Comparison of ENCODE assay signal across 9 cellular contexts in the genomic region with DNA sequence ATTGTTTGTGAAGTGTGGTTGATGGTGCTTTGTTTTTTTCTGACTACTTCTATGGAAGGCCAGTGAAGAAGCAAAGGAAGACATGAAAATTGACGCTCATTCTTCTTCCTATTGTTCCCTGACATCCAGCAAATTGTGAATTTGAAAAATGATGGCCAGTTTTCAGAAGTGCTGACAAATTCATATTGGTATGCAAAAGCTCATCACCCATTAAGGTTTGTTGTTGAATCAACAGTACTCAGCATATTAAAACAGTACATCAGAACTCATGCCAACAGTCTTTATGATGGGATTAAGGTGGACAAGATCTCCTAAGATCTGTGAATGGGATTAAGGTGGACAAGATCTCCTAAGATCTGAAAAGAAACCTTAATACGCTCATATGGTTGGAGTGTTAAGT. TPM values are rescaled to one million over a fixed set of nuclear protein-coding genes. Genes with fewer than 3 reads are reported as not detected.
DNase-seq lines count a peak whose midpoint lies in the region; ATAC-seq and TF ChIP-seq lines count a peak whose summit lies in the region.
"Had no signal": no experiment of that assay in that cellular context is flagged by ENCODE, and none has a peak within 500 bp of the region (broad histone marks: within the 10 kb centered on the region; RNA-seq: fewer than 3 reads in every experiment).

No MANE protein-coding gene starts in this region.

- H3K36me3 ChIP-seq in H7 (replicated peaks; ENCODE audit: control insufficient read depth, insufficient read depth, low read length) (peaks cover 5% of the 10 kb centered on the region), PC-3 (ENCODE audit: low read depth, low read length) (peaks cover 4% of the 10 kb centered on the region; the same call in 1 of the 2 replicates), rectal smooth muscle tissue (ENCODE audit: control insufficient read depth, insufficient read depth, low read length) (no peaks in the 10 kb centered on the region)

- no peaks in the 10 kb centered on the region for H3K9me3 ChIP-seq in PC-3 (ENCODE audit: low read length)

- H3K4me3 ChIP-seq in H7 (ENCODE audit: insufficient read depth, low read depth, low read length) (peak overlapping the region; percentile 95; the same call in 1 of the 2 replicates), PC-3 (ENCODE audit: low read length) (peak overlapping the region; percentile 98), rectal smooth muscle tissue (ENCODE audit: low read length) (peak overlapping the region; percentile 93)

- peaks cover 11% of the 10 kb centered on the region for H3K4me1 ChIP-seq in PC-3 (ENCODE audit: insufficient read depth, low read length)
- peaks cover 6% of the 10 kb centered on the region for H3K4me1 ChIP-seq in rectal smooth muscle tissue (ENCODE audit: control insufficient read depth, insufficient read depth, low read length)

- intact Hi-C loops in PC-3 (cut with micrococcal nuclease), result loop anchor here (2.0 kb wide), 1 partner anchor 57 kb away; a partner anchor contains a TSS

- ATAC-seq in PC-3, result no peak
- no peak for ATAC-seq in HG02642 (IDR thresholded peaks at IDR 0.05; ENCODE audit: poor library complexity, unreplicated experiment)

- H2AFZ ChIP-seq in PC-3 (ENCODE audit: low read length), result no peak overlapping the region

- DNase-seq in H7, result no peak
- no peak for DNase-seq in PC-3
- no peak for DNase-seq in epithelial cell of prostate (ENCODE audit: low read depth, low spot score)
- no peak for DNase-seq in SW480 (ENCODE audit: low spot score)
- DNase-seq in globus pallidus (ENCODE audit: low spot score), result no peak
- DNase-seq in activated CD4-positive, alpha-beta T cell treated with anti-CD3 and anti-CD28 coated beads for 4 hours, result no peak
- DNase-seq: MV-4-11 had no signal

- H3K9ac ChIP-seq in PC-3 (ENCODE audit: low read length) (peak overlapping the region; percentile 99), rectal smooth muscle tissue (ENCODE audit: low read length) (no peak overlapping the region)

- POLR2A ChIA-PET in PC-3 (lab: Charles Lee; ENCODE audit: unreplicated experiment), result interaction anchor here (0.6 to 0.7 kb wide), 2 partner anchors 84 to 1198 kb away, joined by 3 read pairs; no protein-coding TSS in a partner anchor

- H3K4me2 ChIP-seq in PC-3 (ENCODE audit: low read length), result peak overlapping the region; percentile 100

- BruUV-seq in PC-3 (replicated peaks; lab: Mats Ljungman, UMichigan), result no TSS peak

- H3K27ac ChIP-seq in PC-3 (ENCODE audit: low read length) (no peak overlapping the region), epithelial cell of prostate (peak overlapping the region; percentile 78), rectal smooth muscle tissue (ENCODE audit: low read depth, low read length) (no peak overlapping the region)

- peaks cover 7% of the 10 kb centered on the region for H3F3A ChIP-seq in PC-3 (ENCODE audit: low read length, unreplicated experiment)

- peaks cover 49% of the 10 kb centered on the region for H3K79me2 ChIP-seq in PC-3 (ENCODE audit: low read length)

- H4K20me1 ChIP-seq in PC-3 (ENCODE audit: low read length), result no peaks in the 10 kb centered on the region

- CTCF ChIA-PET in PC-3 (lab: Charles Lee), result no interaction called here

- no peaks in the 10 kb centered on the region for H3K9me2 ChIP-seq in PC-3 (replicated peaks; ENCODE audit: low read length)

- TF ChIP-seq CTCF in PC-3 (conservative IDR thresholded peaks at IDR 0.05; ENCODE audit: low read depth, low read length), result no peak

- H3K27me3 ChIP-seq in H7 (ENCODE audit: control insufficient read depth, insufficient read depth, low read length) (no peaks in the 10 kb centered on the region), PC-3 (ENCODE audit: low read length) (no peaks in the 10 kb centered on the region), rectal smooth muscle tissue (ENCODE audit: control insufficient read depth, insufficient read depth, low read length) (no peaks in the 10 kb centered on the region)

RNA-seq across cellular contexts. Expression of a gene that starts 1.0 kb away (rescaled TPM):
- 32.7 and 37.8 TPM in 2 replicates for total RNA-seq in H7 (2014; rRNA removed; shearing (Covaris generic))
- total RNA-seq in PC-3 (2014; rRNA removed), result 33.9 and 40.5 TPM in 2 replicates

RNA-seq across cellular contexts. Expression of a gene that starts 38.2 kb away (rescaled TPM):
- total RNA-seq in H7 (2014; rRNA removed; shearing (Covaris generic)), result 15.1 and 25.1 TPM in 2 replicates
- 17.9 and 19.1 TPM in 2 replicates for total RNA-seq in PC-3 (2014; rRNA removed)

RNA-seq across cellular contexts. Expression of a gene that starts 38.3 kb away (rescaled TPM):
- 0.85 and 1.9 TPM in 2 replicates for total RNA-seq in H7 (2014; rRNA removed; shearing (Covaris generic))
- not detected in 2 replicates for total RNA-seq in PC-3 (2014; rRNA removed)

RNA-seq across cellular contexts. Expression of a gene that starts 38.6 kb away (rescaled TPM):
- total RNA-seq in H7 (2014; rRNA removed; shearing (Covaris generic)), result 413 and 501 TPM in 2 replicates
- 751 and 808 TPM in 2 replicates for total RNA-seq in PC-3 (2014; rRNA removed)

RNA-seq across cellular contexts. Expression of a gene that starts 56.5 kb away (rescaled TPM):
- 21.9 and 26.1 TPM in 2 replicates for total RNA-seq in H7 (2014; rRNA removed; shearing (Covaris generic))
- 32.5 and 39.7 TPM in 2 replicates for total RNA-seq in PC-3 (2014; rRNA removed)
